ENCODE assay signal across 1 cellular context in genomic region chr17:4573115-4573514, GRCh38.
TF ChIP-seq lines count a peak whose summit lies in the region.

No MANE protein-coding gene starts in this region.

TF ChIP-seq in GM12891, 5 proteins besides CTCF, POLR2A, EP300 and RAD21 (continued from another document):
- TF ChIP-seq POLR2AphosphoS5 (IDR thresholded peaks at IDR 0.05; ENCODE audit: low read depth, low read length) (no peak), TAF1 (IDR thresholded peaks at IDR 0.05; ENCODE audit: low read depth, low read length) (no peak), PAX5 (IDR thresholded peaks at IDR 0.05; ENCODE audit: insufficient read depth, low read length, severe bottlenecking) (no peak)
